ENCODE assay signal across 8 cellular contexts in genomic region chr2:100563407-100564247, GRCh38. TPM values are rescaled to one million over a fixed set of nuclear protein-coding genes. Genes with fewer than 3 reads are reported as not detected.
A peak's percentile ranks its signal among the peaks of the same experiment; 100 is the strongest.
DNase-seq lines count a peak whose midpoint lies in the region; ATAC-seq and TF ChIP-seq lines count a peak whose summit lies in the region.

No MANE protein-coding gene starts in this region.

- peak overlapping the region; percentile 90 for H3K4me3 Mint-ChIP-seq in Caco-2 (ENCODE audit: unreplicated experiment)
- H3K4me3 Mint-ChIP-seq in naive thymus-derived CD4-positive, alpha-beta T cell: peak overlapping the region; percentile 85 to 100 (median 97)

- BruUV-seq in Caco-2 (replicated peaks; lab: Mats Ljungman, UMichigan): TSS peak; percentile 72

- H3K36me3 ChIP-seq in Caco-2 (ENCODE audit: control insufficient read depth, insufficient read depth, low read length): no peaks in the 10 kb centered on the region
- H3K36me3 ChIP-seq in effector memory CD4-positive, alpha-beta T cell (ENCODE audit: control insufficient read depth, insufficient read depth, low read length): peaks cover 15% of the 10 kb centered on the region
- peaks cover 0 to 24% (median 4%) of the 10 kb centered on the region in 3 experiments for H3K36me3 ChIP-seq in naive thymus-derived CD4-positive, alpha-beta T cell (ENCODE audit: control insufficient read depth in 2 of 3, insufficient read depth in 3 of 3, low read length in 3 of 3)

- DNase-seq in Caco-2: no peak
- DNase-seq in NCI-H146 (lab: John Stamatoyannopoulos, UW): peak; percentile 31
- DNase-seq in effector memory CD4-positive, alpha-beta T cell: no peak
- DNase-seq in naive thymus-derived CD4-positive, alpha-beta T cell: no peak
- DNase-seq in kidney glomerular epithelial cell (lab: John Stamatoyannopoulos, UW): no peak
- no peak for DNase-seq in NOMO-1 treated with DMSO at 0.1 percent for 48 hours (lab: John Stamatoyannopoulos, UW; ENCODE audit: unreplicated experiment)
- no peak for DNase-seq in stimulated activated CD4-positive, alpha-beta T cell treated with anti-CD3 and anti-CD28 coated beads, Interleukin-1b, Interleukin-23, amount 100 ng/mL, for 48 hours

- H3K27me3 Mint-ChIP-seq in Caco-2 (ENCODE audit: insufficient read depth, unreplicated experiment): no peaks in the 10 kb centered on the region
- H3K27me3 Mint-ChIP-seq in naive thymus-derived CD4-positive, alpha-beta T cell: peaks cover 0 to 2% (median 0%) of the 10 kb centered on the region in 5 donors

- H3K27me3 ChIP-seq in Caco-2 (replicated peaks; ENCODE audit: control insufficient read depth, insufficient read depth, low read length): no peaks in the 10 kb centered on the region
- H3K27me3 ChIP-seq in effector memory CD4-positive, alpha-beta T cell (replicated peaks; ENCODE audit: control insufficient read depth, insufficient read depth, low read length, poor library complexity, severe bottlenecking): no peaks in the 10 kb centered on the region
- H3K27me3 ChIP-seq in naive thymus-derived CD4-positive, alpha-beta T cell (ENCODE audit: control insufficient read depth in 2 of 2, insufficient read depth in 2 of 2, low read length in 2 of 2): no peaks in the 10 kb centered on the region

- POLR2A ChIA-PET in Caco-2 (lab: Charles Lee): interaction anchor here (0.7 to 1.0 kb wide), 3 partner anchors 48 to 444 kb away, joined by 3 to 12 read pairs (median 3); partner anchors contain the start of gene RPL31
- POLR2A ChIA-PET in naive thymus-derived CD4-positive, alpha-beta T cell (lab: Charles Lee): interaction anchor here (0.6 to 4.3 kb wide), 14 partner anchors 10 to 1069 kb away, joined by 3 to 82 read pairs (median 4); partner anchors contain the start of gene RPL31

- peaks cover 16% of the 10 kb centered on the region for H3K36me3 Mint-ChIP-seq in Caco-2 (ENCODE audit: insufficient read depth, unreplicated experiment)
- H3K36me3 Mint-ChIP-seq in naive thymus-derived CD4-positive, alpha-beta T cell: peaks cover 12 to 30% (median 21%) of the 10 kb centered on the region in 5 donors

- H3K27ac Mint-ChIP-seq in Caco-2 (ENCODE audit: unreplicated experiment): peak overlapping the region; percentile 92
- peak overlapping the region; percentile 89 to 99 (median 98) for H3K27ac Mint-ChIP-seq in naive thymus-derived CD4-positive, alpha-beta T cell

- H3K9me3 Mint-ChIP-seq in Caco-2 (ENCODE audit: unreplicated experiment): no peaks in the 10 kb centered on the region
- peaks cover 0 to 2% (median 0%) of the 10 kb centered on the region in 11 donors for H3K9me3 Mint-ChIP-seq in naive thymus-derived CD4-positive, alpha-beta T cell

- H3K9me3 ChIP-seq in Caco-2: no peaks in the 10 kb centered on the region
- no peaks in the 10 kb centered on the region for H3K9me3 ChIP-seq in effector memory CD4-positive, alpha-beta T cell (ENCODE audit: control insufficient read depth, low read length)
- no peaks in the 10 kb centered on the region for H3K9me3 ChIP-seq in naive thymus-derived CD4-positive, alpha-beta T cell (ENCODE audit: control insufficient read depth in 2 of 3, low read length in 3 of 3)

- H3K27ac ChIP-seq in effector memory CD4-positive, alpha-beta T cell (ENCODE audit: insufficient read depth, low read length, poor library complexity, severe bottlenecking): peak overlapping the region; percentile 88
- peak overlapping the region; percentile 78 for H3K27ac ChIP-seq in naive thymus-derived CD4-positive, alpha-beta T cell (ENCODE audit: low read depth, low read length)

- H3K4me3 ChIP-seq in Caco-2 (ENCODE audit: low read depth, low read length): peak overlapping the region; percentile 66
- peak overlapping the region; percentile 92 for H3K4me3 ChIP-seq in effector memory CD4-positive, alpha-beta T cell (ENCODE audit: insufficient read depth, low read depth, low read length, poor library complexity, severe bottlenecking)
- peak overlapping the region; percentile 99 for H3K4me3 ChIP-seq in naive thymus-derived CD4-positive, alpha-beta T cell (ENCODE audit: low read length)

- intact Hi-C loops in Caco-2 (cut with micrococcal nuclease; ENCODE audit: unreplicated experiment): no loop called here
- intact Hi-C loops in naive thymus-derived CD4-positive, alpha-beta T cell (cut with micrococcal nuclease): loop anchor here (1.0 to 5.0 kb wide), 7 partner anchors 79 to 1383 kb away; partner anchors contain the start of genes CNOT11 (in 2 of the 2), EIF5B (in 2 of the 2), TXNDC9 (in 2 of the 2) and MITD1 (in 1 of the 2)

- CTCF ChIA-PET in Caco-2 (lab: Charles Lee): interaction anchor here (1.0 kb wide), 1 partner anchor 31 kb away, joined by 3 read pairs; no protein-coding TSS in a partner anchor
- CTCF ChIA-PET in naive thymus-derived CD4-positive, alpha-beta T cell (lab: Charles Lee): interaction anchor here (0.6 to 1.3 kb wide), 4 partner anchors 17 to 641 kb away, joined by 3 to 8 read pairs (median 4); no protein-coding TSS in a partner anchor

- ATAC-seq in GM21619 (IDR thresholded peaks at IDR 0.05; ENCODE audit: unreplicated experiment): peak; percentile 7
- ATAC-seq in naive thymus-derived CD4-positive, alpha-beta T cell: no peak

- TF ChIP-seq CTCF in Caco-2 (IDR thresholded peaks at IDR 0.05; ENCODE audit: insufficient read depth in 1 of 2, low read depth in 1 of 2, low read length in 1 of 2, severe bottlenecking in 1 of 2, unreplicated experiment in 1 of 2): no peak

- no peaks in the 10 kb centered on the region for H3K4me1 Mint-ChIP-seq in Caco-2 (ENCODE audit: low read depth, unreplicated experiment)
- peaks cover 16 to 69% (median 53%) of the 10 kb centered on the region in 7 donors for H3K4me1 Mint-ChIP-seq in naive thymus-derived CD4-positive, alpha-beta T cell

- no peaks in the 10 kb centered on the region for H3K4me1 ChIP-seq in Caco-2
- peaks cover 15% of the 10 kb centered on the region for H3K4me1 ChIP-seq in effector memory CD4-positive, alpha-beta T cell (ENCODE audit: control insufficient read depth, insufficient read depth, low read length, poor library complexity, severe bottlenecking)
- peaks cover 15 to 16% of the 10 kb centered on the region in 2 donors for H3K4me1 ChIP-seq in naive thymus-derived CD4-positive, alpha-beta T cell (ENCODE audit: control insufficient read depth in 2 of 2, insufficient read depth in 2 of 2, low read length in 2 of 2)

RNA-seq across cellular contexts. Expression of gene PDCL3, which starts 0.8 kb away (rescaled TPM):
- 21.1 and 21.3 TPM in 2 replicates for total RNA-seq in Caco-2 (2022)
- 10 to 100 TPM; 16.6 to 31.9 (median 19.9) TPM for total RNA-seq in naive thymus-derived CD4-positive, alpha-beta T cell
- 10 to 100 TPM; 61.9 to 63.4 TPM for polyA plus RNA-seq in naive thymus-derived CD4-positive, alpha-beta T cell
